In the genomic region with DNA sequence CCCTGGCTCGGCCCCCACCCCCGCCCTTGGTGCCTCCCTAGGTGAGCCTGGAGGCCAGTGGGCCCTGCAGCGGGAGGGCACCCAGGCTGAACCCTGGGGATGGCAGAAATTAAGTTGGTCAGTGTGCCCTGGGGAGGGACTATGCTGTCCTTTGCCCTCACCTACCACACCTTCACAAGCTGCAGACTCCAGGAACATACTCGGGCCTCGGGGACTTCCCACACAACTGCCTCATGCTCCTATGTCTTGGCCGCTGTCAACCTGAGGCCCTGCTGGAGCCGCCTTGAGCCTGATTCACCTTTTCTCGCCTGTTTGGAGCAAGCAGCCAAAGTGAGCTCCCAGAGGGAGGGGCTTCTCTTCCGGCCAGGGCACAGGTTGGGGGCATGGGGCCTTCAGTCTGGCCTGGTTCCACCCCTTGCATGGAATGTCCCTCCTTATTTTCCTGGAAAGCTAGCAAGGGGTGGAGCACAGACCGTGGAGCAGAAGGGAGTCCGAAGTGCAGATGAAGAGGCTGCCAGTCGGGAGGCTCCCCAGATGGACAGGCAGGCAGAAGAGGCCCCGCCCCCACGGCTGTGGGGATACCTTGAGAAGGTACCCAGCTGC, we compare ENCODE assay signal across 1 cellular context.
TF ChIP-seq lines count a peak whose summit lies in the region.

No MANE protein-coding gene starts in this region.

TF ChIP-seq in IMR-90, 13 proteins besides CTCF, POLR2A, EP300 and RAD21 (continued from another document):
- no peak for TF ChIP-seq ELK1 (IDR thresholded peaks at IDR 0.05; ENCODE audit: borderline replicate concordance, low read depth, low read length)
- TF ChIP-seq CHD1 (IDR thresholded peaks at IDR 0.05; ENCODE audit: low read depth, low read length), result no peak
- TF ChIP-seq BHLHE40 (IDR thresholded peaks at IDR 0.05; ENCODE audit: low read depth, low read length), result no peak
- no peak for TF ChIP-seq SMC3 (IDR thresholded peaks at IDR 0.05; ENCODE audit: low read depth, low read length)
